Comparison of ENCODE assay signal across 12 cellular contexts in genomic region chr1:117537291-117537920, GRCh38.
DNase-seq lines count a peak whose midpoint lies in the region; ATAC-seq and TF ChIP-seq lines count a peak whose summit lies in the region.
"Had no signal": no experiment of that assay in that cellular context is flagged by ENCODE, and none has a peak within 500 bp of the region (broad histone marks: within the 10 kb centered on the region; RNA-seq: fewer than 3 reads in every experiment).

No MANE protein-coding gene starts in this region.

- DNase-seq in CD4-positive, CD25-positive, alpha-beta regulatory T cell = peak in 1 of 3 donors; percentile 57
- no peak for DNase-seq in RWPE2 (ENCODE audit: low spot score)
- peak in 1 of 3 donors; percentile 55 for DNase-seq in right lobe of liver
- no peak for DNase-seq in ecto neural progenitor cell (ENCODE audit: low spot score)
- no peak for DNase-seq in activated T-cell treated with anti-CD3 and anti-CD28 coated beads, Interleukin-2, amount 50 U/mL, for 24 hours
- no peak for DNase-seq in MV-4-11 (lab: John Stamatoyannopoulos, UW)
- DNase-seq in activated naive CD4-positive, alpha-beta T cell treated with anti-CD3 and anti-CD28 coated beads for 36 hours = no peak
- DNase-seq: kidney; stimulated activated CD8-positive, alpha-beta memory T cell treated with anti-CD3 and anti-CD28 coated beads, Interleukin-4, amount 100 ng/mL, for 48 hours had no signal

- H3K36me3 Mint-ChIP-seq in CD4-positive, CD25-positive, alpha-beta regulatory T cell = no peaks in the 10 kb centered on the region
- H3K36me3 Mint-ChIP-seq in activated T-cell treated with anti-CD3 and anti-CD28 coated beads, Interleukin-2, amount 50 U/mL, for 24 hours (ENCODE audit: low read depth) = peaks cover 2% of the 10 kb centered on the region
- no peaks in the 10 kb centered on the region for H3K36me3 Mint-ChIP-seq in activated naive CD4-positive, alpha-beta T cell treated with anti-CD3 and anti-CD28 coated beads for 36 hours (ENCODE audit: low read depth)

- H3K27me3 ChIP-seq in CD4-positive, CD25-positive, alpha-beta regulatory T cell (ENCODE audit: control insufficient read depth, insufficient read depth, low read length) = no peaks in the 10 kb centered on the region
- no peaks in the 10 kb centered on the region for H3K27me3 ChIP-seq in RWPE2 (ENCODE audit: insufficient read depth, poor library complexity, severe bottlenecking)
- no peaks in the 10 kb centered on the region for H3K27me3 ChIP-seq in right lobe of liver
- H3K27me3 ChIP-seq: right atrium auricular region had no signal

- WGBS in right lobe of liver (ENCODE audit: insufficient coverage, low coverage, low lambda C conversion rate, missing lambda C conversion rate) = 32% methylated on average over 9 of the region's 10 CpGs

- H3K4me3 ChIP-seq in CD4-positive, CD25-positive, alpha-beta regulatory T cell (ENCODE audit: low read depth, low read length) = peak overlapping the region; percentile 46
- H3K4me3 ChIP-seq in HEK293 (ENCODE audit: low read depth, low read length) (no peak overlapping the region), RWPE2 (ENCODE audit: severe bottlenecking) (no peak overlapping the region), right lobe of liver (no peak overlapping the region)
- H3K4me3 ChIP-seq: right atrium auricular region had no signal

- H3K27ac Mint-ChIP-seq in CD4-positive, CD25-positive, alpha-beta regulatory T cell = no peak overlapping the region
- no peak overlapping the region for H3K27ac Mint-ChIP-seq in activated T-cell treated with anti-CD3 and anti-CD28 coated beads, Interleukin-2, amount 50 U/mL, for 24 hours
- H3K27ac Mint-ChIP-seq in activated naive CD4-positive, alpha-beta T cell treated with anti-CD3 and anti-CD28 coated beads for 36 hours = no peak overlapping the region
- H3K27ac Mint-ChIP-seq: activated naive CD8-positive, alpha-beta T cell had no signal

- no peak for ATAC-seq in CD4-positive, CD25-positive, alpha-beta regulatory T cell (ENCODE audit: low read depth in 2 of 2)
- peak; percentile 55; the same call in 2 of the 3 replicates for ATAC-seq in RWPE2 (ENCODE audit: low read depth)
- ATAC-seq in right lobe of liver = peak; percentile 52 to 79 (median 68)

- POLR2A ChIA-PET in HEK293 (lab: Yijun Ruan, JAX) = no interaction called here

- H3K9me3 ChIP-seq in CD4-positive, CD25-positive, alpha-beta regulatory T cell (ENCODE audit: control insufficient read depth in 2 of 2, low read length in 2 of 2) = no peaks in the 10 kb centered on the region
- H3K9me3 ChIP-seq in HEK293 (ENCODE audit: control insufficient read depth, insufficient read depth, low read depth, low read length) (no peaks in the 10 kb centered on the region), RWPE2 (ENCODE audit: severe bottlenecking) (no peaks in the 10 kb centered on the region), right lobe of liver (no peaks in the 10 kb centered on the region)
- H3K9me3 ChIP-seq: right atrium auricular region had no signal

- no peak for TF ChIP-seq CTCF in HEK293 (tag by site-specific recombination; IDR thresholded peaks at IDR 0.05)
- no peak for TF ChIP-seq CTCF in RWPE2 (IDR thresholded peaks at IDR 0.05; ENCODE audit: poor library complexity, severe bottlenecking)
- no peak for TF ChIP-seq CTCF in right lobe of liver (IDR thresholded peaks at IDR 0.05)

- no peak for TF ChIP-seq POLR2A in right lobe of liver (IDR thresholded peaks at IDR 0.05)

- intact Hi-C loops in right lobe of liver (cut with DNase I) = loop anchor here (10.0 kb wide), 1 partner anchor 217 kb away; no protein-coding TSS in a partner anchor
- intact Hi-C loops in activated naive CD4-positive, alpha-beta T cell treated with anti-CD3 and anti-CD28 coated beads for 36 hours (cut with micrococcal nuclease) = loop anchor here (5.0 to 10.0 kb wide), 5 partner anchors 387 to 1163 kb away; partner anchors contain the start of genes ATP1A1, GDAP2 and WDR3

- H3K27ac ChIP-seq in CD4-positive, CD25-positive, alpha-beta regulatory T cell (ENCODE audit: insufficient read depth, low read length, poor library complexity, severe bottlenecking) = no peak overlapping the region
- H3K27ac ChIP-seq in HEK293 (ENCODE audit: extremely low read depth, low read depth, low read length) (no peak overlapping the region), RWPE2 (ENCODE audit: poor library complexity, severe bottlenecking) (no peak overlapping the region), right lobe of liver (no peak overlapping the region)
- H3K27ac ChIP-seq: right atrium auricular region had no signal

- H3K27me3 Mint-ChIP-seq in CD4-positive, CD25-positive, alpha-beta regulatory T cell = no peaks in the 10 kb centered on the region
- H3K27me3 Mint-ChIP-seq in activated T-cell treated with anti-CD3 and anti-CD28 coated beads, Interleukin-2, amount 50 U/mL, for 24 hours = no peaks in the 10 kb centered on the region
- H3K27me3 Mint-ChIP-seq in activated naive CD4-positive, alpha-beta T cell treated with anti-CD3 and anti-CD28 coated beads for 36 hours (ENCODE audit: low read depth) = no peaks in the 10 kb centered on the region
- H3K27me3 Mint-ChIP-seq: activated naive CD8-positive, alpha-beta T cell had no signal

- H3K4me1 Mint-ChIP-seq in CD4-positive, CD25-positive, alpha-beta regulatory T cell = peaks cover 0 to 5% (median under 1%) of the 10 kb centered on the region in 4 donors
- peaks cover 21% of the 10 kb centered on the region for H3K4me1 Mint-ChIP-seq in activated T-cell treated with anti-CD3 and anti-CD28 coated beads, Interleukin-2, amount 50 U/mL, for 24 hours (ENCODE audit: low read depth)
- H3K4me1 Mint-ChIP-seq in activated naive CD4-positive, alpha-beta T cell treated with anti-CD3 and anti-CD28 coated beads for 36 hours (ENCODE audit: low read depth) = peaks cover 23% of the 10 kb centered on the region

- H3K9me3 Mint-ChIP-seq in CD4-positive, CD25-positive, alpha-beta regulatory T cell = no peaks in the 10 kb centered on the region
- H3K9me3 Mint-ChIP-seq in activated T-cell treated with anti-CD3 and anti-CD28 coated beads, Interleukin-2, amount 50 U/mL, for 24 hours = no peaks in the 10 kb centered on the region
- H3K9me3 Mint-ChIP-seq in activated naive CD4-positive, alpha-beta T cell treated with anti-CD3 and anti-CD28 coated beads for 36 hours = no peaks in the 10 kb centered on the region

- CTCF ChIA-PET in HEK293 (lab: Yijun Ruan, JAX) = interaction anchor here (0.6 to 1.5 kb wide), 5 partner anchors 31 to 408 kb away, joined by 3 to 4 read pairs (median 3); no protein-coding TSS in a partner anchor
- CTCF ChIA-PET in activated naive CD4-positive, alpha-beta T cell treated with anti-CD3 and anti-CD28 coated beads for 36 hours (lab: Charles Lee) = interaction anchor here (1.5 to 10.7 kb wide), 2 partner anchors 137 to 218 kb away, joined by 3 to 244 read pairs; no protein-coding TSS in a partner anchor

- no peaks in the 10 kb centered on the region for H3K36me3 ChIP-seq in CD4-positive, CD25-positive, alpha-beta regulatory T cell (ENCODE audit: control insufficient read depth, insufficient read depth, low read length)
- H3K36me3 ChIP-seq in HEK293 (ENCODE audit: control insufficient read depth in 2 of 2, insufficient read depth in 1 of 2, low read length in 2 of 2) (no peaks in the 10 kb centered on the region), RWPE2 (ENCODE audit: low read depth) (no peaks in the 10 kb centered on the region), right lobe of liver (no peaks in the 10 kb centered on the region)
- H3K36me3 ChIP-seq: right atrium auricular region had no signal

- peaks cover 22% of the 10 kb centered on the region for H3K4me1 ChIP-seq in CD4-positive, CD25-positive, alpha-beta regulatory T cell (ENCODE audit: control insufficient read depth, insufficient read depth, low read length, poor library complexity, severe bottlenecking)
- H3K4me1 ChIP-seq in HEK293 (ENCODE audit: control insufficient read depth, insufficient read depth, low read length) (no peaks in the 10 kb centered on the region), RWPE2 (ENCODE audit: insufficient read depth, poor library complexity, severe bottlenecking) (no peaks in the 10 kb centered on the region), right lobe of liver (no peaks in the 10 kb centered on the region)
- H3K4me1 ChIP-seq: right atrium auricular region had no signal

- no peak overlapping the region for H3K4me3 Mint-ChIP-seq in CD4-positive, CD25-positive, alpha-beta regulatory T cell
- no peak overlapping the region for H3K4me3 Mint-ChIP-seq in activated T-cell treated with anti-CD3 and anti-CD28 coated beads, Interleukin-2, amount 50 U/mL, for 24 hours
- no peak overlapping the region for H3K4me3 Mint-ChIP-seq in activated naive CD4-positive, alpha-beta T cell treated with anti-CD3 and anti-CD28 coated beads for 36 hours
- H3K4me3 Mint-ChIP-seq: activated naive CD8-positive, alpha-beta T cell had no signal

TF ChIP-seq in HEK293, 187 proteins besides CTCF, POLR2A, EP300 and RAD21 (continues in another document):
- no peak for TF ChIP-seq ZNF664 (tag by site-specific recombination; IDR thresholded peaks at IDR 0.05)
- TF ChIP-seq REST (tag by site-specific recombination; IDR thresholded peaks at IDR 0.05) = peak; percentile 78
- peak; percentile 55; the same call in 1 of the 2 replicates for TF ChIP-seq ZNF394 (tag by site-specific recombination; IDR thresholded peaks at IDR 0.05; ENCODE audit: borderline replicate concordance)
- TF ChIP-seq ZNF654 (tag by site-specific recombination; IDR thresholded peaks at IDR 0.05; ENCODE audit: low read depth) = no peak

Comparison
In these comparisons a context has a peak if more than half of its experiments do, and no peak if none do; other contexts are left out.
1. ATAC-seq: peak in RWPE2 (single experiment) and right lobe of liver (4 of 4); none in CD4-positive, CD25-positive, alpha-beta regulatory T cell (0 of 2).